Comparison of ENCODE assay signal across 1 cellular context in genomic region chr7:139697031-139697430, GRCh38.
TF ChIP-seq lines count a peak whose summit lies in the region.

No MANE protein-coding gene starts in this region.

TF ChIP-seq in HepG2, 621 proteins besides CTCF, POLR2A, EP300 and RAD21 (continued from another document):
- no peak for TF ChIP-seq ZBTB37 (CRISPR knock-in tag; IDR thresholded peaks at IDR 0.05)
- TF ChIP-seq GTF3A (CRISPR knock-in tag; conservative IDR thresholded peaks at IDR 0.05), result no peak
- TF ChIP-seq PLSCR1 (CRISPR knock-in tag; IDR thresholded peaks at IDR 0.05; ENCODE audit: borderline replicate concordance), result no peak
- no peak for TF ChIP-seq HNRNPK (IDR thresholded peaks at IDR 0.05; ENCODE audit: low read depth, low read length, poor library complexity, severe bottlenecking)
- TF ChIP-seq TBX3 (IDR thresholded peaks at IDR 0.05; ENCODE audit: borderline replicate concordance), result no peak
- TF ChIP-seq ARID4A (CRISPR knock-in tag; IDR thresholded peaks at IDR 0.05; ENCODE audit: borderline replicate concordance), result no peak
- TF ChIP-seq MTA1 (CRISPR knock-in tag; IDR thresholded peaks at IDR 0.05; ENCODE audit: borderline replicate concordance), result no peak
- TF ChIP-seq SYNCRIP (IDR thresholded peaks at IDR 0.05; ENCODE audit: insufficient read depth, low read depth, low read length), result no peak
- TF ChIP-seq SIN3B (IDR thresholded peaks at IDR 0.05; ENCODE audit: low read length), result no peak
- no peak for TF ChIP-seq SP4 (CRISPR knock-in tag; IDR thresholded peaks at IDR 0.05)
- no peak for TF ChIP-seq RXRA (CRISPR knock-in tag; IDR thresholded peaks at IDR 0.05)
- no peak for TF ChIP-seq ZNF746 (CRISPR knock-in tag; IDR thresholded peaks at IDR 0.05)
- no peak for TF ChIP-seq SKI (IDR thresholded peaks at IDR 0.05; ENCODE audit: partially characterized antibody)
- TF ChIP-seq TP53 (CRISPR knock-in tag; conservative IDR thresholded peaks at IDR 0.05), result no peak
TF ChIP-seq in HepG2: peak in this region for 0.
